10 cellular contexts compared by ENCODE assay signal in genomic region chr2:176079285-176079830, GRCh38. TPM values are rescaled to one million over a fixed set of nuclear protein-coding genes. Genes with fewer than 3 reads are reported as not detected.
DNase-seq lines count a peak whose midpoint lies in the region; FAIRE-seq and TF ChIP-seq lines count a peak whose summit lies in the region.
"Had no signal": no experiment of that assay in that cellular context is flagged by ENCODE, and none has a peak within 500 bp of the region (broad histone marks: within the 10 kb centered on the region; RNA-seq: fewer than 3 reads in every experiment).

No MANE protein-coding gene starts in this region.

- H3K9me3 Mint-ChIP-seq in activated naive CD4-positive, alpha-beta T cell treated with anti-CD3 and anti-CD28 coated beads, Interleukin-2, amount 10 ng/mL, durations not matched to agents 7 days and 5 days = peaks cover 18% of the 10 kb centered on the region

- CTCF ChIA-PET in activated naive CD4-positive, alpha-beta T cell treated with anti-CD3 and anti-CD28 coated beads, Interleukin-2, amount 10 ng/mL, durations not matched to agents 7 days and 5 days (lab: Charles Lee) = interaction anchor here (1.2 to 1.3 kb wide), 2 partner anchors 17 to 389 kb away, joined by 5 read pairs; no protein-coding TSS in a partner anchor

- peaks cover 83% of the 10 kb centered on the region for H3K27me3 Mint-ChIP-seq in activated naive CD4-positive, alpha-beta T cell treated with anti-CD3 and anti-CD28 coated beads, Interleukin-2, amount 10 ng/mL, durations not matched to agents 7 days and 5 days

- H3K9me3 ChIP-seq in hepatocyte (ENCODE audit: low read depth) (no peaks in the 10 kb centered on the region), suprapubic skin (no peaks in the 10 kb centered on the region), small intestine (ENCODE audit: control insufficient read depth, low read depth) (no peaks in the 10 kb centered on the region)

- H3K9me2 ChIP-seq in hepatocyte (replicated peaks; ENCODE audit: insufficient read depth) = no peaks in the 10 kb centered on the region

- peak overlapping the region; percentile 22 for H2AFZ ChIP-seq in hepatocyte

- peaks cover 19% of the 10 kb centered on the region for H3K36me3 Mint-ChIP-seq in activated naive CD4-positive, alpha-beta T cell treated with anti-CD3 and anti-CD28 coated beads, Interleukin-2, amount 10 ng/mL, durations not matched to agents 7 days and 5 days

- no peak for TF ChIP-seq POLR2A in suprapubic skin (IDR thresholded peaks at IDR 0.05)
- no peak for TF ChIP-seq POLR2A in erythroblast (IDR thresholded peaks at IDR 0.05; ENCODE audit: low read length)

- no peak for FAIRE-seq in small intestine (lab: Jason Lieb, UNC)

- TF ChIP-seq CTCF in hepatocyte (IDR thresholded peaks at IDR 0.05; ENCODE audit: poor library complexity) (no peak), suprapubic skin (IDR thresholded peaks at IDR 0.05) (no peak)

- H3K4me1 ChIP-seq in hepatocyte (ENCODE audit: insufficient read depth) (peaks cover 7% of the 10 kb centered on the region), suprapubic skin (peaks cover 30% of the 10 kb centered on the region), small intestine (ENCODE audit: control insufficient read depth in 2 of 2, insufficient read depth in 1 of 2, low read depth in 1 of 2, low read length in 1 of 2) (peaks cover 0 to 4% of the 10 kb centered on the region in 2 donors)

- H3K79me2 ChIP-seq in hepatocyte = peaks cover 36% of the 10 kb centered on the region

- WGBS in hepatocyte (ENCODE audit: low lambda C conversion rate, missing lambda C conversion rate) = 1% methylated on average over 30 of the region's 30 CpGs
- WGBS in suprapubic skin = 8% methylated on average over 30 of the region's 30 CpGs
- 6 to 12% (median 7%) methylated on average over 30 of the region's 30 CpGs for WGBS in small intestine, 3 donors

- H3K36me3 ChIP-seq in hepatocyte (replicated peaks; ENCODE audit: insufficient read depth, low read depth) (no peaks in the 10 kb centered on the region), suprapubic skin (no peaks in the 10 kb centered on the region), small intestine (ENCODE audit: control insufficient read depth in 2 of 2, insufficient read depth in 2 of 2, low read length in 2 of 2) (no peaks in the 10 kb centered on the region)

- H3K27me3 ChIP-seq in hepatocyte (peaks cover 92% of the 10 kb centered on the region), suprapubic skin (peaks cover 100% of the 10 kb centered on the region), small intestine (ENCODE audit: control insufficient read depth in 2 of 2, insufficient read depth in 2 of 2, low read length in 2 of 2) (peaks cover 21 to 69% of the 10 kb centered on the region in 2 donors)

- TF ChIP-seq EP300 in suprapubic skin (IDR thresholded peaks at IDR 0.05) = no peak

- H3K4me2 ChIP-seq in hepatocyte = peak overlapping the region; percentile 84

- H3K4me1 Mint-ChIP-seq in activated naive CD4-positive, alpha-beta T cell treated with anti-CD3 and anti-CD28 coated beads, Interleukin-2, amount 10 ng/mL, durations not matched to agents 7 days and 5 days = peaks cover 10% of the 10 kb centered on the region

- DNase-seq in activated naive CD4-positive, alpha-beta T cell treated with anti-CD3 and anti-CD28 coated beads, Interleukin-2, amount 10 ng/mL, durations not matched to agents 7 days and 5 days = no peak
- DNase-seq in activated naive CD4-positive, alpha-beta T cell (lab: John Stamatoyannopoulos, UW) = no peak
- DNase-seq in NCI-H82 (lab: John Stamatoyannopoulos, UW) = peak; percentile 91
- no peak for DNase-seq in hepatocyte (ENCODE audit: low spot score)
- DNase-seq in suprapubic skin (ENCODE audit: low spot score in 2 of 2) = no peak
- no peak for DNase-seq in erythroblast (lab: John Stamatoyannopoulos, UW)
- DNase-seq in small intestine = no peak
- no peak for DNase-seq in effector CD4-positive, alpha-beta T cell

- H3K4me3 ChIP-seq in hepatocyte (peak overlapping the region; percentile 35), suprapubic skin (peak overlapping the region; percentile 41), small intestine (ENCODE audit: low read depth in 1 of 2, low read length in 2 of 2) (peak overlapping the region in 1 of 2 donors; percentile 40)

- peak overlapping the region; percentile 93 for H3K27ac ChIP-seq in hepatocyte
- no peak overlapping the region for H3K27ac ChIP-seq in suprapubic skin
- H3K27ac ChIP-seq in small intestine (ENCODE audit: low read depth in 1 of 2, low read length in 1 of 2) = no peak overlapping the region

- no peaks in the 10 kb centered on the region for H4K20me1 ChIP-seq in hepatocyte (ENCODE audit: insufficient read depth, poor library complexity, severe bottlenecking)

- H3K27ac Mint-ChIP-seq in activated naive CD4-positive, alpha-beta T cell treated with anti-CD3 and anti-CD28 coated beads, Interleukin-2, amount 10 ng/mL, durations not matched to agents 7 days and 5 days = peak overlapping the region; percentile 90

- peak overlapping the region; percentile 47 for H3K4me3 Mint-ChIP-seq in activated naive CD4-positive, alpha-beta T cell treated with anti-CD3 and anti-CD28 coated beads, Interleukin-2, amount 10 ng/mL, durations not matched to agents 7 days and 5 days

RNA-seq across cellular contexts. Expression of gene EVX2, which starts 4.4 kb away (rescaled TPM):
- total RNA-seq in hepatocyte (3.5 and 3.7 TPM in 2 replicates), suprapubic skin (not detected)
- polyA plus RNA-seq in hepatocyte (1.3 and 1.7 TPM in 2 replicates), small intestine (not detected)
- total RNA-seq: kidney epithelial cell, LHCN-M2 had no signal

RNA-seq across cellular contexts. Expression of gene HOXD13, which starts 13.2 kb away (rescaled TPM):
- total RNA-seq in hepatocyte = 33.9 and 37.2 TPM in 2 replicates
- polyA plus RNA-seq in hepatocyte = 19.3 and 24.7 TPM in 2 replicates
- total RNA-seq in suprapubic skin = under 1 TPM in 1 of 4 donors, not detected in 3; 0.19 TPM
- polyA plus RNA-seq in small intestine = not detected
- total RNA-seq: kidney epithelial cell, LHCN-M2 had no signal

RNA-seq across cellular contexts. Expression of gene HOXD12, which starts 20.2 kb away (rescaled TPM):
- total RNA-seq in hepatocyte (17.9 and 29.0 TPM in 2 replicates), suprapubic skin (not detected)
- polyA plus RNA-seq in hepatocyte (3.1 and 3.3 TPM in 2 replicates), small intestine (not detected)
- total RNA-seq: kidney epithelial cell, LHCN-M2 had no signal

RNA-seq across cellular contexts. Expression of gene HOXD11, which starts 27.7 kb away (rescaled TPM):
- total RNA-seq in hepatocyte (5.7 and 6.3 TPM in 2 replicates), suprapubic skin (not detected)
- polyA plus RNA-seq in hepatocyte (9.9 and 11.5 TPM in 2 replicates), small intestine (not detected)
- total RNA-seq: LHCN-M2 had no signal

RNA-seq across cellular contexts. Expression of gene HOXD10, which starts 37.2 kb away (rescaled TPM):
- total RNA-seq in hepatocyte = 8.5 and 11.7 TPM in 2 replicates
- 5.1 and 9.9 TPM in 2 replicates for polyA plus RNA-seq in hepatocyte
- under 1 TPM in 2 of 4 donors, not detected in 2; 0.56 to 0.59 TPM for total RNA-seq in suprapubic skin
- polyA plus RNA-seq in small intestine = under 1 TPM in 1 of 3 donors, not detected in 2; 0.09 TPM
- total RNA-seq: LHCN-M2 had no signal

Comparison
In these comparisons a context has a peak if more than half of its experiments do, and no peak if none do; other contexts are left out.
1. RNA of gene HOXD13, which starts 13.2 kb away (total RNA-seq): 33.9 to 37.2 TPM in hepatocyte; 0.19 TPM in suprapubic skin; every median in the first group is over 10 times any median in the second.
2. RNA of gene HOXD12, which starts 20.2 kb away (total RNA-seq): 17.9 to 29.0 TPM in hepatocyte; not detected in suprapubic skin; every median in the first group is over 10 times any median in the second.